ENCODE assay signal across 13 cellular contexts in the genomic region with DNA sequence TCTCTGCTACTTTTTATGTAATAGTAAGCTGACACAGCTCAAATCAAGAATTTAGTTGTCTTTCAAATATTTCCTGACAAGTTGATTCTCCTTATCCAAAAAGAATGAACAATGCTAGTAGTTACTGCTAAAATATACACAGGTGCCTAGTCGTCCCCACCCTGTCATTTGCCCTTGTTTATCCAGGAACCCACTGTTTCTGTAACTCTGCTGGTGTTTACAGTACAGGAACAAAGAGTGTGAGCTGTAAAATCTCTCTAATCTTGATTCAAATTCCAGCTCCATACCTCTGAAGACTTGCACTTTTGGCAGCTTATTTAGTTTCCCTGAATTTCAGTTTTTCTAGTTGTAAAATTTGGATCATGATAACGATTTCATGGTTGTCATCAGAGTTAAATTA. TPM values are rescaled to one million over a fixed set of nuclear protein-coding genes. Genes with fewer than 3 reads are reported as not detected.
DNase-seq lines count a peak whose midpoint lies in the region; ATAC-seq and TF ChIP-seq lines count a peak whose summit lies in the region.
"Had no signal": no experiment of that assay in that cellular context is flagged by ENCODE, and none has a peak within 500 bp of the region (broad histone marks: within the 10 kb centered on the region; RNA-seq: fewer than 3 reads in every experiment).

No MANE protein-coding gene starts in this region.

- BruUV-seq in A673 (replicated peaks; lab: Mats Ljungman, UMichigan) = no TSS peak

- H3K4me3 ChIP-seq in GM23338 (no peak overlapping the region), mucosa of descending colon (no peak overlapping the region), A673 (ENCODE audit: low read depth, low read length, poor library complexity, severe bottlenecking) (no peak overlapping the region)

- peaks cover 9% of the 10 kb centered on the region for H3K9me3 Mint-ChIP-seq in GM23338
- peaks cover 6% of the 10 kb centered on the region for H3K9me3 Mint-ChIP-seq in stimulated activated effector memory CD8-positive, alpha-beta T cell treated with anti-CD3 and anti-CD28 coated beads, Interleukin-12 subunit alpha, Interleukin-12 subunit beta, amount 100 ng/mL, for 72 hours

- H2AFZ ChIP-seq in GM23338 = peak overlapping the region; percentile 45; the same call in 1 of the 2 replicates

- H3K9me3 ChIP-seq in mucosa of descending colon = peaks cover 5% of the 10 kb centered on the region
- H3K9me3 ChIP-seq in A673 (ENCODE audit: low read depth, low read length, poor library complexity, severe bottlenecking) = peaks cover 4% of the 10 kb centered on the region

- CTCF ChIA-PET in A673 (lab: Charles Lee) = no interaction called here

- POLR2A ChIA-PET in A673 (lab: Charles Lee; ENCODE audit: low non-redundant PET) = no interaction called here

- H3K4me1 Mint-ChIP-seq in GM23338 = peaks cover 5% of the 10 kb centered on the region; the same call in 2 of the 3 replicates
- no peaks in the 10 kb centered on the region for H3K4me1 Mint-ChIP-seq in stimulated activated effector memory CD8-positive, alpha-beta T cell treated with anti-CD3 and anti-CD28 coated beads, Interleukin-12 subunit alpha, Interleukin-12 subunit beta, amount 100 ng/mL, for 72 hours

- peak overlapping the region; percentile 49 for H3K27ac ChIP-seq in 22Rv1
- H3K27ac ChIP-seq in GM23338 (ENCODE audit: low read depth) = no peak overlapping the region
- H3K27ac ChIP-seq in VCaP = peak overlapping the region; percentile 61
- no peak overlapping the region for H3K27ac ChIP-seq in A673 (ENCODE audit: low read depth, low read length, poor library complexity, severe bottlenecking)

- no peaks in the 10 kb centered on the region for H3K79me2 ChIP-seq in GM23338 (replicated peaks; ENCODE audit: insufficient read depth)

- no peak for DNase-seq in GM23338 (ENCODE audit: low spot score)
- DNase-seq in mucosa of descending colon = peak in 1 of 3 donors; percentile 21
- no peak for DNase-seq in A673 (ENCODE audit: low spot score)
- no peak for DNase-seq in stimulated activated effector memory CD8-positive, alpha-beta T cell treated with anti-CD3 and anti-CD28 coated beads, Interleukin-12 subunit alpha, Interleukin-12 subunit beta, amount 100 ng/mL, for 72 hours (ENCODE audit: low spot score in 2 of 2)
- DNase-seq: DMS79 treated with DMSO at 0.1 percent for 48 hours, EL, GOT3, H9 had no signal

- no peak overlapping the region for H3K27ac Mint-ChIP-seq in GM23338
- no peak overlapping the region for H3K27ac Mint-ChIP-seq in stimulated activated effector memory CD8-positive, alpha-beta T cell treated with anti-CD3 and anti-CD28 coated beads, Interleukin-12 subunit alpha, Interleukin-12 subunit beta, amount 100 ng/mL, for 72 hours
- H3K27ac Mint-ChIP-seq: H9 had no signal

- peaks cover 8% of the 10 kb centered on the region for H3K36me3 Mint-ChIP-seq in GM23338 (ENCODE audit: low read depth)
- no peaks in the 10 kb centered on the region for H3K36me3 Mint-ChIP-seq in stimulated activated effector memory CD8-positive, alpha-beta T cell treated with anti-CD3 and anti-CD28 coated beads, Interleukin-12 subunit alpha, Interleukin-12 subunit beta, amount 100 ng/mL, for 72 hours

- no peaks in the 10 kb centered on the region for H3F3A ChIP-seq in GM23338 (replicated peaks; ENCODE audit: low read depth)

- intact Hi-C loops in mucosa of descending colon (cut with DNase I, micrococcal nuclease) (no loop called here), A673 (cut with micrococcal nuclease; ENCODE audit: unreplicated experiment) (no loop called here)

- ATAC-seq in GM23338 (no peak), mucosa of descending colon (peak; percentile 96), GM18519 (IDR thresholded peaks at IDR 0.05; ENCODE audit: low FRiP score, unreplicated experiment) (no peak)
- no peak for ATAC-seq in stimulated activated effector memory CD8-positive, alpha-beta T cell treated with anti-CD3 and anti-CD28 coated beads, Interleukin-12 subunit alpha, Interleukin-12 subunit beta, amount 100 ng/mL, for 72 hours

- no peaks in the 10 kb centered on the region for H3K27me3 Mint-ChIP-seq in GM23338 (ENCODE audit: insufficient read depth, low read depth, poor library complexity)

- H4K20me1 ChIP-seq in GM23338 (replicated peaks; ENCODE audit: insufficient read depth) = no peaks in the 10 kb centered on the region

- H3K27me3 ChIP-seq in GM23338 (ENCODE audit: insufficient read depth) = no peaks in the 10 kb centered on the region
- no peaks in the 10 kb centered on the region for H3K27me3 ChIP-seq in A673 (replicated peaks; ENCODE audit: insufficient read depth, low read depth, low read length, poor library complexity)

- H3K4me2 ChIP-seq in GM23338 = no peak overlapping the region

- H3K9me2 ChIP-seq in GM23338 (ENCODE audit: insufficient read depth) = no peaks in the 10 kb centered on the region

- H3K36me3 ChIP-seq in GM23338 (ENCODE audit: insufficient read depth) = peaks cover 4% of the 10 kb centered on the region; the same call in 1 of the 2 replicates
- no peaks in the 10 kb centered on the region for H3K36me3 ChIP-seq in mucosa of descending colon (ENCODE audit: low read depth)
- no peaks in the 10 kb centered on the region for H3K36me3 ChIP-seq in A673 (ENCODE audit: insufficient read depth, low read length, poor library complexity, severe bottlenecking)

- H3K4me3 Mint-ChIP-seq in GM23338 = no peak overlapping the region
- H3K4me3 Mint-ChIP-seq in stimulated activated effector memory CD8-positive, alpha-beta T cell treated with anti-CD3 and anti-CD28 coated beads, Interleukin-12 subunit alpha, Interleukin-12 subunit beta, amount 100 ng/mL, for 72 hours = no peak overlapping the region
- H3K4me3 Mint-ChIP-seq: H9 had no signal

- TF ChIP-seq CTCF in 22Rv1 (IDR thresholded peaks at IDR 0.05) (no peak), GM23338 (conservative IDR thresholded peaks at IDR 0.05; ENCODE audit: low read depth in 2 of 2) (no peak), VCaP (conservative IDR thresholded peaks at IDR 0.05) (no peak), mucosa of descending colon (IDR thresholded peaks at IDR 0.05) (no peak), A673 (conservative IDR thresholded peaks at IDR 0.05; ENCODE audit: low read depth, low read length) (no peak)

- no peaks in the 10 kb centered on the region for H3K4me1 ChIP-seq in GM23338 (ENCODE audit: insufficient read depth)
- peaks cover 7% of the 10 kb centered on the region for H3K4me1 ChIP-seq in mucosa of descending colon (ENCODE audit: low read depth)
- H3K4me1 ChIP-seq in A673 (ENCODE audit: insufficient read depth, low read length, poor library complexity, severe bottlenecking) = no peaks in the 10 kb centered on the region

TF ChIP-seq in GM23338, 12 proteins besides CTCF, POLR2A, EP300 and RAD21 (continues in another document):
- no peak for TF ChIP-seq POLR2AphosphoS5 (IDR thresholded peaks at IDR 0.05; ENCODE audit: low read depth)
- no peak for TF ChIP-seq EZH2phosphoT487 (IDR thresholded peaks at IDR 0.05; ENCODE audit: unreplicated experiment)
- no peak for TF ChIP-seq EZH2 (IDR thresholded peaks at IDR 0.05; ENCODE audit: low read depth, unreplicated experiment)
- no peak for TF ChIP-seq REST (IDR thresholded peaks at IDR 0.05; ENCODE audit: unreplicated experiment)
- no peak for TF ChIP-seq ETS1 (IDR thresholded peaks at IDR 0.05)
- TF ChIP-seq ZNF331 (CRISPR knock-in tag; IDR thresholded peaks at IDR 0.05; ENCODE audit: low read depth) = no peak
- no peak for TF ChIP-seq ZNF114 (CRISPR knock-in tag; IDR thresholded peaks at IDR 0.05)

RNA-seq across cellular contexts. Expression of gene SCYGR2, which starts 21.1 kb away (rescaled TPM):
- not detected in 2 replicates for total RNA-seq in GM23338 (2014; rRNA removed; shearing (Covaris generic))
- not detected in 2 replicates for polyA plus RNA-seq in GM23338 (2016; fragmentation: Nextera tagmentation; extraction: Ambion mirVana)
- total RNA-seq in mucosa of descending colon = not detected
- not detected in 2 replicates for total RNA-seq in A673 (2021)
- total RNA-seq: H9, HT-29 had no signal
- polyA plus RNA-seq: BJ had no signal

RNA-seq across cellular contexts. Expression of gene SCYGR3, which starts 37.1 kb away (rescaled TPM):
- total RNA-seq in GM23338 (2014; rRNA removed; shearing (Covaris generic)) = not detected in 2 replicates
- polyA plus RNA-seq in GM23338 (2016; fragmentation: Nextera tagmentation; extraction: Ambion mirVana) = not detected in 2 replicates
- not detected for total RNA-seq in mucosa of descending colon
- total RNA-seq in A673 (2021) = not detected in 2 replicates
- total RNA-seq: H9, HT-29 had no signal
- polyA plus RNA-seq: BJ had no signal

RNA-seq across cellular contexts. Expression of gene SCYGR4, which starts 39.7 kb away (rescaled TPM):
- not detected in 2 replicates for total RNA-seq in GM23338 (2014; rRNA removed; shearing (Covaris generic))
- not detected in 2 replicates for polyA plus RNA-seq in GM23338 (2016; fragmentation: Nextera tagmentation; extraction: Ambion mirVana)
- total RNA-seq in mucosa of descending colon = not detected
- total RNA-seq in A673 (2021) = not detected in 2 replicates
- total RNA-seq: H9, HT-29 had no signal
- polyA plus RNA-seq: BJ had no signal

Comparison
In these comparisons a context has a peak if more than half of its experiments do, and no peak if none do; other contexts are left out.
1. H3K27ac ChIP-seq: peak in 22Rv1 (single experiment) and VCaP (single experiment); none in GM23338 (single experiment) and A673 (single experiment).